Comparison of ENCODE assay signal across 9 cellular contexts in genomic region chr1:163278602-163279001, GRCh38.
"Had no signal": no experiment of that assay in that cellular context is flagged by ENCODE, and none has a peak within 500 bp of the region (broad histone marks: within the 10 kb centered on the region; RNA-seq: fewer than 3 reads in every experiment).

No MANE protein-coding gene starts in this region.

- H3K27ac ChIP-seq: HL-60, KMS-11 had no signal

- FAIRE-seq: HepG2, HTR-8/SVneo, K562 had no signal

- H3K4me3 Mint-ChIP-seq: IgD-negative memory B cell had no signal

- H3K4me2 ChIP-seq: KMS-11 had no signal

- DNase-seq: IMR-90, KBM-7, KG1 had no signal

- H3K27me3 Mint-ChIP-seq: IgD-negative memory B cell had no signal

- H3K4me3 ChIP-seq: K562 had no signal

- ATAC-seq: HepG2, K562 had no signal

- H3K9ac ChIP-seq: KMS-11 had no signal
